In genomic region chr1:243438815-243439214, GRCh38 we compare ENCODE assay signal across 14 cellular contexts.
"Had no signal": no experiment of that assay in that cellular context is flagged by ENCODE, and none has a peak within 500 bp of the region (broad histone marks: within the 10 kb centered on the region; RNA-seq: fewer than 3 reads in every experiment).

No MANE protein-coding gene starts in this region.

- H3K9me3 Mint-ChIP-seq: activated naive CD4-positive, alpha-beta T cell treated with anti-CD3 and anti-CD28 coated beads, Interleukin-2, amount 50 U/mL, for 72 hours; natural killer cell treated with Interleukin-12 subunit alpha and Interleukin-12 subunit beta and Interleukin-15 and Interleukin-18, amount 100 ng/mL, for 72 hours; T-helper 1 cell treated with Interleukin-12 subunit alpha and Interleukin-12 subunit beta and Interleukin-4 antibody, amounts not matched to agents 30 μg/mL and 1 μg/mL, for 36 hours had no signal

- H3K36me3 ChIP-seq: adrenal gland, colonic mucosa had no signal

- H3K27me3 ChIP-seq: adrenal gland, colonic mucosa, thyroid gland had no signal

- H3K9me3 ChIP-seq: adrenal gland, colonic mucosa, thyroid gland had no signal

- H3K27ac Mint-ChIP-seq: activated naive CD4-positive, alpha-beta T cell treated with anti-CD3 and anti-CD28 coated beads, Interleukin-2, amount 50 U/mL, for 72 hours; natural killer cell treated with Interleukin-12 subunit alpha and Interleukin-12 subunit beta and Interleukin-15 and Interleukin-18, amount 100 ng/mL, for 72 hours; T-helper 1 cell treated with Interleukin-12 subunit alpha and Interleukin-12 subunit beta and Interleukin-4 antibody, amounts not matched to agents 30 μg/mL and 1 μg/mL, for 36 hours had no signal

- H3K4me1 ChIP-seq: adrenal gland, colonic mucosa, thyroid gland had no signal

- H3K4me3 ChIP-seq: adrenal gland, colonic mucosa, lung, thyroid gland had no signal

- H3K4me3 Mint-ChIP-seq: natural killer cell treated with Interleukin-12 subunit alpha and Interleukin-12 subunit beta and Interleukin-15 and Interleukin-18, amount 100 ng/mL, for 72 hours; T-helper 1 cell treated with Interleukin-12 subunit alpha and Interleukin-12 subunit beta and Interleukin-4 antibody, amounts not matched to agents 30 μg/mL and 1 μg/mL, for 36 hours had no signal

- H3K36me3 Mint-ChIP-seq: activated naive CD4-positive, alpha-beta T cell treated with anti-CD3 and anti-CD28 coated beads, Interleukin-2, amount 50 U/mL, for 72 hours; natural killer cell treated with Interleukin-12 subunit alpha and Interleukin-12 subunit beta and Interleukin-15 and Interleukin-18, amount 100 ng/mL, for 72 hours had no signal

- H3K27ac ChIP-seq: adrenal gland, colonic mucosa, thyroid gland had no signal

- DNase-seq: activated CD4-positive, alpha-beta T cell treated with anti-CD3 and anti-CD28 coated beads for 1 hour; activated gamma-delta T cell; adrenal gland; central memory CD4-positive, alpha-beta T cell; colonic mucosa; nucleus accumbens; posterior cingulate gyrus; retina; stimulated activated naive CD4-positive, alpha-beta T cell; thyroid gland had no signal

- H3K27me3 Mint-ChIP-seq: natural killer cell treated with Interleukin-12 subunit alpha and Interleukin-12 subunit beta and Interleukin-15 and Interleukin-18, amount 100 ng/mL, for 72 hours had no signal
